ENCODE assay signal across 18 cellular contexts in genomic region chr10:1394155-1394912, GRCh38.
"Had no signal": no experiment of that assay in that cellular context is flagged by ENCODE, and none has a peak within 500 bp of the region (broad histone marks: within the 10 kb centered on the region; RNA-seq: fewer than 3 reads in every experiment).

No MANE protein-coding gene starts in this region.

- H3K4me3 ChIP-seq: cardiac muscle cell, gastroesophageal sphincter, heart right ventricle, spleen, thoracic aorta, upper lobe of left lung had no signal

- H3K27ac Mint-ChIP-seq: activated CD4-positive, alpha-beta T cell treated with anti-CD3 and anti-CD28 coated beads, Interleukin-2, amount 10 ng/mL, durations not matched to agents 7 days and 5 days; activated naive CD8-positive, alpha-beta T cell treated with anti-CD3 and anti-CD28 coated beads for 36 hours; activated T-helper 1 cell treated with anti-CD3 and anti-CD28 coated beads, Interleukin-12 subunit alpha, Interleukin-12 subunit beta, Interleukin-2, Interleukin-4 antibody, amounts not matched to agents 30 ng/mL and 10 ng/mL and 1 ng/mL, durations not matched to agents 14 hours and 24 hours and 36 hours; memory B cell; natural killer cell; stimulated activated naive CD8-positive, alpha-beta T cell treated with anti-CD3 and anti-CD28 coated beads, Interleukin-15, Interleukin-2, amounts not matched to agents 100 ng/mL and 50 ng/mL, for 24 hours had no signal

- H3K27me3 Mint-ChIP-seq: memory B cell had no signal

- H3K9me3 Mint-ChIP-seq: activated CD4-positive, alpha-beta T cell treated with anti-CD3 and anti-CD28 coated beads, Interleukin-2, amount 10 ng/mL, durations not matched to agents 7 days and 5 days; activated naive CD8-positive, alpha-beta T cell treated with anti-CD3 and anti-CD28 coated beads for 36 hours; activated T-helper 1 cell treated with anti-CD3 and anti-CD28 coated beads, Interleukin-12 subunit alpha, Interleukin-12 subunit beta, Interleukin-2, Interleukin-4 antibody, amounts not matched to agents 30 ng/mL and 10 ng/mL and 1 ng/mL, durations not matched to agents 14 hours and 24 hours and 36 hours; memory B cell; natural killer cell; stimulated activated naive CD8-positive, alpha-beta T cell treated with anti-CD3 and anti-CD28 coated beads, Interleukin-15, Interleukin-2, amounts not matched to agents 100 ng/mL and 50 ng/mL, for 24 hours had no signal

- H3K9me3 ChIP-seq: gastroesophageal sphincter, heart right ventricle, spleen, thoracic aorta, upper lobe of left lung had no signal

- H3K27ac ChIP-seq: cardiac muscle cell, gastroesophageal sphincter, heart right ventricle, spleen, thoracic aorta, upper lobe of left lung had no signal

- H3K4me3 Mint-ChIP-seq: activated CD4-positive, alpha-beta T cell treated with anti-CD3 and anti-CD28 coated beads, Interleukin-2, amount 10 ng/mL, durations not matched to agents 7 days and 5 days; activated naive CD8-positive, alpha-beta T cell treated with anti-CD3 and anti-CD28 coated beads for 36 hours; activated T-helper 1 cell treated with anti-CD3 and anti-CD28 coated beads, Interleukin-12 subunit alpha, Interleukin-12 subunit beta, Interleukin-2, Interleukin-4 antibody, amounts not matched to agents 30 ng/mL and 10 ng/mL and 1 ng/mL, durations not matched to agents 14 hours and 24 hours and 36 hours; memory B cell; natural killer cell; stimulated activated naive CD8-positive, alpha-beta T cell treated with anti-CD3 and anti-CD28 coated beads, Interleukin-15, Interleukin-2, amounts not matched to agents 100 ng/mL and 50 ng/mL, for 24 hours had no signal

- H3K4me1 Mint-ChIP-seq: activated CD4-positive, alpha-beta T cell treated with anti-CD3 and anti-CD28 coated beads, Interleukin-2, amount 10 ng/mL, durations not matched to agents 7 days and 5 days; activated naive CD8-positive, alpha-beta T cell treated with anti-CD3 and anti-CD28 coated beads for 36 hours; memory B cell; natural killer cell had no signal

- DNase-seq: activated CD4-positive, alpha-beta T cell treated with anti-CD3 and anti-CD28 coated beads, Interleukin-2, amount 10 ng/mL, durations not matched to agents 7 days and 5 days; activated naive CD4-positive, alpha-beta T cell; activated naive CD8-positive, alpha-beta T cell treated with anti-CD3 and anti-CD28 coated beads for 36 hours; amygdala; heart right ventricle; kidney glomerular epithelial cell; natural killer cell; SHP77 treated with DMSO at 0.1 percent for 48 hours; spleen; T1000 had no signal

- H3K36me3 ChIP-seq: cardiac muscle cell, gastroesophageal sphincter, heart right ventricle, spleen, thoracic aorta, upper lobe of left lung had no signal

- H3K27me3 ChIP-seq: cardiac muscle cell, upper lobe of left lung had no signal

- ATAC-seq: activated CD4-positive, CD25-positive, alpha-beta regulatory T cell treated with anti-CD3 and anti-CD28 coated beads, Interleukin-2, amount 50 U/mL, for 24 hours; gastroesophageal sphincter; heart right ventricle; natural killer cell had no signal

- H3K4me1 ChIP-seq: gastroesophageal sphincter, heart right ventricle, spleen, upper lobe of left lung had no signal

- H3K36me3 Mint-ChIP-seq: activated naive CD8-positive, alpha-beta T cell treated with anti-CD3 and anti-CD28 coated beads for 36 hours; memory B cell; natural killer cell had no signal
